In the genomic region with DNA sequence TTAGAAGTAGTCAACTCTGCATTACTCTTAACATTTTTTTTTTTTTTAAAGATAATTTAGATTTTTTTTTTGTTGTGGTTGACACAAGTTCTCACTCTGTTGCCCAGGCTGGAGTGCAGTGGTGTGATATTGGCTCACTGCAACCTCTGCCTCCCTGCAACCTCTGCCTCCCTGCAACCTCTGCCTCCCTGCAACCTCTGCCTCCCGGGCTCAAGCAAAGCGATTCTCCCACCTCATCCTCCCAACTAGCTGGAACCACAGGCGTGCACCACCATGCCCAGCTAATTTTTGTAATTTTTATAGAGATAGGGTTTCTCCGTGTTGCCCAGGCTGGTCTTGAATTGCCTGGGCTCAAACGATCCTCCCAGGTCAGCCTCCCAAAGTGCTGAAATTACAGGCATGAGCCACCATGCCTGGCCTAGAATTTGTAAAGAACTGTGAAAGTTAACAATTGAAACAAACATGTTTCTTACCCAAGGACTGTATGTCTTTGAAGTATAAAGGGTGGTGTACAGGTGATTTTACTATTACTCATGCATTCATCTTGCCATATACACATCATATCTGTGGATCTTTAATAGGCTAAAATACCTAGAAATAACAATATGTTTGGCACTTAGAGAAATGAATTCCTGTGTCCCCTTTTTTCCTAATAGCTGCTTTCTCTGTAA, we compare ENCODE assay signal across 2 cellular contexts.
TF ChIP-seq lines count a peak whose summit lies in the region.

No MANE protein-coding gene starts in this region.

TF ChIP-seq in liver, 16 proteins besides CTCF, POLR2A, EP300 and RAD21 (continued from another document):
- TF ChIP-seq, protein P1, sequence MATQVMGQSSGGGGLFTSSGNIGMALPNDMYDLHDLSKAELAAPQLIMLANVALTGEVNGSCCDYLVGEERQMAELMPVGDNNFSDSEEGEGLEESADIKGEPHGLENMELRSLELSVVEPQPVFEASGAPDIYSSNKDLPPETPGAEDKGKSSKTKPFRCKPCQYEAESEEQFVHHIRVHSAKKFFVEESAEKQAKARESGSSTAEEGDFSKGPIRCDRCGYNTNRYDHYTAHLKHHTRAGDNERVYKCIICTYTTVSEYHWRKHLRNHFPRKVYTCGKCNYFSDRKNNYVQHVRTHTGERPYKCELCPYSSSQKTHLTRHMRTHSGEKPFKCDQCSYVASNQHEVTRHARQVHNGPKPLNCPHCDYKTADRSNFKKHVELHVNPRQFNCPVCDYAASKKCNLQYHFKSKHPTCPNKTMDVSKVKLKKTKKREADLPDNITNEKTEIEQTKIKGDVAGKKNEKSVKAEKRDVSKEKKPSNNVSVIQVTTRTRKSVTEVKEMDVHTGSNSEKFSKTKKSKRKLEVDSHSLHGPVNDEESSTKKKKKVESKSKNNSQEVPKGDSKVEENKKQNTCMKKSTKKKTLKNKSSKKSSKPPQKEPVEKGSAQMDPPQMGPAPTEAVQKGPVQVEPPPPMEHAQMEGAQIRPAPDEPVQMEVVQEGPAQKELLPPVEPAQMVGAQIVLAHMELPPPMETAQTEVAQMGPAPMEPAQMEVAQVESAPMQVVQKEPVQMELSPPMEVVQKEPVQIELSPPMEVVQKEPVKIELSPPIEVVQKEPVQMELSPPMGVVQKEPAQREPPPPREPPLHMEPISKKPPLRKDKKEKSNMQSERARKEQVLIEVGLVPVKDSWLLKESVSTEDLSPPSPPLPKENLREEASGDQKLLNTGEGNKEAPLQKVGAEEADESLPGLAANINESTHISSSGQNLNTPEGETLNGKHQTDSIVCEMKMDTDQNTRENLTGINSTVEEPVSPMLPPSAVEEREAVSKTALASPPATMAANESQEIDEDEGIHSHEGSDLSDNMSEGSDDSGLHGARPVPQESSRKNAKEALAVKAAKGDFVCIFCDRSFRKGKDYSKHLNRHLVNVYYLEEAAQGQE (IDR thresholded peaks at IDR 0.05) = no peak
- no peak for TF ChIP-seq HNF4G (IDR thresholded peaks at IDR 0.05)
- no peak for TF ChIP-seq HNF4A (conservative IDR thresholded peaks at IDR 0.05)
- TF ChIP-seq TAF1 (conservative IDR thresholded peaks at IDR 0.05) = no peak
- TF ChIP-seq, protein P2, sequence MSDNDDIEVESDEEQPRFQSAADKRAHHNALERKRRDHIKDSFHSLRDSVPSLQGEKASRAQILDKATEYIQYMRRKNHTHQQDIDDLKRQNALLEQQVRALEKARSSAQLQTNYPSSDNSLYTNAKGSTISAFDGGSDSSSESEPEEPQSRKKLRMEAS (IDR thresholded peaks at IDR 0.05) = no peak
- no peak for TF ChIP-seq YY1 (IDR thresholded peaks at IDR 0.05)
- no peak for TF ChIP-seq GABPA (IDR thresholded peaks at IDR 0.05 in 1 of 2, conservative IDR thresholded peaks at IDR 0.05 in 1 of 2)

TF ChIP-seq in HepG2, 621 proteins besides CTCF, POLR2A, EP300 and RAD21 (continued from another document):
- TF ChIP-seq SP1 (IDR thresholded peaks at IDR 0.05) = no peak
- no peak for TF ChIP-seq SP1 (CRISPR knock-in tag; IDR thresholded peaks at IDR 0.05)
- TF ChIP-seq U2AF2 (IDR thresholded peaks at IDR 0.05; ENCODE audit: low read depth, low read length) = no peak
- TF ChIP-seq, protein P3, sequence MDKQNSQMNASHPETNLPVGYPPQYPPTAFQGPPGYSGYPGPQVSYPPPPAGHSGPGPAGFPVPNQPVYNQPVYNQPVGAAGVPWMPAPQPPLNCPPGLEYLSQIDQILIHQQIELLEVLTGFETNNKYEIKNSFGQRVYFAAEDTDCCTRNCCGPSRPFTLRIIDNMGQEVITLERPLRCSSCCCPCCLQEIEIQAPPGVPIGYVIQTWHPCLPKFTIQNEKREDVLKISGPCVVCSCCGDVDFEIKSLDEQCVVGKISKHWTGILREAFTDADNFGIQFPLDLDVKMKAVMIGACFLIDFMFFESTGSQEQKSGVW (CRISPR knock-in tag; IDR thresholded peaks at IDR 0.05; ENCODE audit: borderline replicate concordance) = no peak
TF ChIP-seq in HepG2: peak in this region for 0.
